Comparison of ENCODE assay signal across 23 cellular contexts in the genomic region with DNA sequence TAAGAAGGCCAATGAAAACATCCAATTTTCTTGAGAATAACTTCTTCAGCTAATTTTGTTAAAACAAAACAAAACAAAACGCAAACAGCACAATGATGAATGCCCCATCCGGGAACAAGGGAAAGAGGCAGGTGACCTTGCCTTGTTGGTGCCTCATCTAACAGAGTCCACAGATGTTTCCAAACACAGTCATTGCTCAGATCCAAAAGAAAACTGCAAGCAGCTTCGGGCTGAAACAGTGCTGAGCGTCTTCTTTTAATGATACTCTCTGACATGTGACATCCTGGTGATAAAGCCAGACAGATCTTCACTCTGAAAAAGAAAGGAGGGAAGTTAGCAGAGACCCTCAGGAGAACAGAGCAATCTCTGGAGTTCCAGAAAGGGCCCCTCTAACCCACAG.
"Had no signal": no experiment of that assay in that cellular context is flagged by ENCODE, and none has a peak within 500 bp of the region (broad histone marks: within the 10 kb centered on the region; RNA-seq: fewer than 3 reads in every experiment).

No MANE protein-coding gene starts in this region.

- H3K4me1 ChIP-seq: breast epithelium had no signal

- H3K27ac Mint-ChIP-seq: activated CD8-positive, alpha-beta T cell treated with anti-CD3 and anti-CD28 coated beads for 36 hours; activated naive CD8-positive, alpha-beta T cell treated with anti-CD3 and anti-CD28 coated beads, Interleukin-2, amount 10 ng/mL, durations not matched to agents 7 days and 5 days had no signal

- H3K4me3 Mint-ChIP-seq: activated CD8-positive, alpha-beta T cell treated with anti-CD3 and anti-CD28 coated beads for 36 hours; activated naive CD8-positive, alpha-beta T cell treated with anti-CD3 and anti-CD28 coated beads, Interleukin-2, amount 10 ng/mL, durations not matched to agents 7 days and 5 days had no signal

- H3K9ac ChIP-seq: KMS-11 had no signal

- ATAC-seq: activated CD4-positive, CD25-positive, alpha-beta regulatory T cell treated with anti-CD3 and anti-CD28 coated beads, Interleukin-2, amount 50 U/mL, for 24 hours; activated CD8-positive, alpha-beta T cell treated with anti-CD3 and anti-CD28 coated beads for 36 hours; Panc1; SK-N-SH treated with all-trans-retinoic acid at 6 μM for 48 hours had no signal

- H3K4me1 Mint-ChIP-seq: activated naive CD8-positive, alpha-beta T cell treated with anti-CD3 and anti-CD28 coated beads, Interleukin-2, amount 10 ng/mL, durations not matched to agents 7 days and 5 days had no signal

- H3K9me3 Mint-ChIP-seq: activated CD8-positive, alpha-beta T cell treated with anti-CD3 and anti-CD28 coated beads for 36 hours; activated naive CD8-positive, alpha-beta T cell treated with anti-CD3 and anti-CD28 coated beads, Interleukin-2, amount 10 ng/mL, durations not matched to agents 7 days and 5 days had no signal

- H3K27ac ChIP-seq: KMS-11 had no signal

- H3K4me3 ChIP-seq: breast epithelium had no signal

- H3K27me3 ChIP-seq: breast epithelium had no signal

- DNase-seq: activated CD4-positive, alpha-beta T cell treated with anti-CD3 and anti-CD28 coated beads for 4 hours; activated CD8-positive, alpha-beta memory T cell treated with anti-CD3 and anti-CD28 coated beads, Interleukin-2, amount 50 U/mL, for 48 hours; activated CD8-positive, alpha-beta T cell treated with anti-CD3 and anti-CD28 coated beads for 36 hours; activated naive CD4-positive, alpha-beta T cell treated with anti-CD3 and anti-CD28 coated beads, Interleukin-2, amount 50 U/mL, for 16 hours; activated naive CD8-positive, alpha-beta T cell treated with anti-CD3 and anti-CD28 coated beads, Interleukin-2, amount 10 ng/mL, durations not matched to agents 7 days and 5 days; activated T-cell treated with anti-CD3 and anti-CD28 coated beads, Interleukin-2, amount 50 U/mL, for 1 hour; aorta; NCI-H1092 treated with DMSO at 0.1 percent for 48 hours; NCI-H1417 treated with DMSO at 0.1 percent for 48 hours; NCI-H1694 treated with DMSO at 0.1 percent for 48 hours; NCI-H2029 treated with DMSO at 0.1 percent for 48 hours; NCI-H345; NCI-H510A; NCI-H526 treated with DMSO at 0.1 percent for 48 hours; NK-92 treated with Interleukin-12 subunit alpha and Interleukin-12 subunit beta, amount 100 ng/mL, for 24 hours; OCI-M1; RPMI8226; SW 1271 had no signal

- H3K36me3 Mint-ChIP-seq: activated naive CD8-positive, alpha-beta T cell treated with anti-CD3 and anti-CD28 coated beads, Interleukin-2, amount 10 ng/mL, durations not matched to agents 7 days and 5 days had no signal

- H3K4me2 ChIP-seq: KMS-11 had no signal

- H3K27me3 Mint-ChIP-seq: activated CD8-positive, alpha-beta T cell treated with anti-CD3 and anti-CD28 coated beads for 36 hours; activated naive CD8-positive, alpha-beta T cell treated with anti-CD3 and anti-CD28 coated beads, Interleukin-2, amount 10 ng/mL, durations not matched to agents 7 days and 5 days had no signal
